In genomic region chr18:44580159-44580558, GRCh38 we compare ENCODE assay signal across 16 cellular contexts.
DNase-seq lines count a peak whose midpoint lies in the region; ATAC-seq and TF ChIP-seq lines count a peak whose summit lies in the region.
"Had no signal": no experiment of that assay in that cellular context is flagged by ENCODE, and none has a peak within 500 bp of the region (broad histone marks: within the 10 kb centered on the region; RNA-seq: fewer than 3 reads in every experiment).

No MANE protein-coding gene starts in this region.

- no peak for DNase-seq in activated naive CD8-positive, alpha-beta T cell treated with anti-CD3 and anti-CD28 coated beads, Interleukin-2, amount 50 U/mL, for 24 hours
- DNase-seq in activated naive CD8-positive, alpha-beta T cell treated with anti-CD3 and anti-CD28 coated beads for 36 hours: no peak
- DNase-seq in smooth muscle cell (lab: John Stamatoyannopoulos, UW; ENCODE audit: unreplicated experiment): no peak
- no peak for DNase-seq in mucosa of descending colon
- DNase-seq in RPMI8226: no peak
- DNase-seq in CD8-positive, alpha-beta T cell: no peak
- DNase-seq: ACHN; C1 segment of cervical spinal cord; CD4-positive, alpha-beta T cell; DND-41; GOT3; H9 had no signal

- TF ChIP-seq CTCF in gastroesophageal sphincter (IDR thresholded peaks at IDR 0.05): no peak
- no peak for TF ChIP-seq CTCF in smooth muscle cell (IDR thresholded peaks at IDR 0.05; ENCODE audit: borderline replicate concordance, insufficient read depth, poor library complexity, severe bottlenecking)
- no peak for TF ChIP-seq CTCF in mucosa of descending colon (IDR thresholded peaks at IDR 0.05)
- no peak for TF ChIP-seq CTCF in CD8-positive, alpha-beta T cell (IDR thresholded peaks at IDR 0.05)

- H3K27ac ChIP-seq in gastroesophageal sphincter (peak overlapping the region in 3 of 4 donors; percentile 18 to 46 (median 33)), smooth muscle cell (ENCODE audit: low read depth) (peak overlapping the region; percentile 66)
- H3K27ac ChIP-seq in CD8-positive, alpha-beta T cell (ENCODE audit: low read depth, low read length): no peak overlapping the region
- H3K27ac ChIP-seq: 22Rv1 had no signal

- H3K27me3 ChIP-seq in gastroesophageal sphincter (no peaks in the 10 kb centered on the region), smooth muscle cell (ENCODE audit: low read depth) (no peaks in the 10 kb centered on the region)
- no peaks in the 10 kb centered on the region for H3K27me3 ChIP-seq in CD8-positive, alpha-beta T cell (ENCODE audit: insufficient read depth, low read length)

- no peaks in the 10 kb centered on the region for H3K36me3 Mint-ChIP-seq in activated naive CD8-positive, alpha-beta T cell treated with anti-CD3 and anti-CD28 coated beads, Interleukin-2, amount 50 U/mL, for 24 hours (ENCODE audit: low read depth)
- no peaks in the 10 kb centered on the region for H3K36me3 Mint-ChIP-seq in activated naive CD8-positive, alpha-beta T cell treated with anti-CD3 and anti-CD28 coated beads for 36 hours
- H3K36me3 Mint-ChIP-seq in CD8-positive, alpha-beta T cell: no peaks in the 10 kb centered on the region

- POLR2A ChIA-PET in CD8-positive, alpha-beta T cell (lab: Charles Lee): no interaction called here

- ATAC-seq in activated naive CD8-positive, alpha-beta T cell treated with anti-CD3 and anti-CD28 coated beads, Interleukin-2, amount 50 U/mL, for 24 hours: no peak
- ATAC-seq in gastroesophageal sphincter (no peak), mucosa of descending colon (no peak), HG03175 (IDR thresholded peaks at IDR 0.05; ENCODE audit: unreplicated experiment) (no peak)
- ATAC-seq in CD8-positive, alpha-beta T cell: no peak

- H3K9ac ChIP-seq in smooth muscle cell (ENCODE audit: low read depth): no peak overlapping the region

- no peaks in the 10 kb centered on the region for H3K79me2 ChIP-seq in smooth muscle cell (ENCODE audit: low read depth)

- peaks cover 1% of the 10 kb centered on the region for H3K4me1 Mint-ChIP-seq in activated naive CD8-positive, alpha-beta T cell treated with anti-CD3 and anti-CD28 coated beads, Interleukin-2, amount 50 U/mL, for 24 hours
- peaks cover 3% of the 10 kb centered on the region for H3K4me1 Mint-ChIP-seq in activated naive CD8-positive, alpha-beta T cell treated with anti-CD3 and anti-CD28 coated beads for 36 hours
- H3K4me1 Mint-ChIP-seq in CD8-positive, alpha-beta T cell (ENCODE audit: low read depth): peaks cover 11% of the 10 kb centered on the region

- H3K9me3 ChIP-seq in gastroesophageal sphincter (no peaks in the 10 kb centered on the region), smooth muscle cell (replicated peaks; ENCODE audit: low read depth) (no peaks in the 10 kb centered on the region), mucosa of descending colon (no peaks in the 10 kb centered on the region)
- no peaks in the 10 kb centered on the region for H3K9me3 ChIP-seq in CD8-positive, alpha-beta T cell (ENCODE audit: low read length)

- no peak overlapping the region for H2AFZ ChIP-seq in smooth muscle cell (ENCODE audit: low read depth)

- H3K27ac Mint-ChIP-seq in activated naive CD8-positive, alpha-beta T cell treated with anti-CD3 and anti-CD28 coated beads, Interleukin-2, amount 50 U/mL, for 24 hours: no peak overlapping the region
- no peak overlapping the region for H3K27ac Mint-ChIP-seq in activated naive CD8-positive, alpha-beta T cell treated with anti-CD3 and anti-CD28 coated beads for 36 hours
- H3K27ac Mint-ChIP-seq in CD8-positive, alpha-beta T cell: no peak overlapping the region
- H3K27ac Mint-ChIP-seq: B cell; CD4-positive, alpha-beta T cell; H9 had no signal

- H3K4me1 ChIP-seq in gastroesophageal sphincter (peaks cover 0 to 17% (median 0%) of the 10 kb centered on the region in 3 donors), smooth muscle cell (ENCODE audit: low read depth) (peaks cover 4% of the 10 kb centered on the region), mucosa of descending colon (ENCODE audit: low read depth) (no peaks in the 10 kb centered on the region)
- no peaks in the 10 kb centered on the region for H3K4me1 ChIP-seq in CD8-positive, alpha-beta T cell (ENCODE audit: insufficient read depth, low read length)

- peak overlapping the region; percentile 20 for H3K4me3 Mint-ChIP-seq in activated naive CD8-positive, alpha-beta T cell treated with anti-CD3 and anti-CD28 coated beads, Interleukin-2, amount 50 U/mL, for 24 hours
- no peak overlapping the region for H3K4me3 Mint-ChIP-seq in activated naive CD8-positive, alpha-beta T cell treated with anti-CD3 and anti-CD28 coated beads for 36 hours
- no peak overlapping the region for H3K4me3 Mint-ChIP-seq in CD8-positive, alpha-beta T cell
- H3K4me3 Mint-ChIP-seq: B cell; CD4-positive, alpha-beta T cell; H9 had no signal

- WGBS in gastroesophageal sphincter (ENCODE audit: low coverage in 1 of 2), 2 donors: 17 to 27% methylated on average over 1 to 2 of the region's 2 CpGs
- WGBS in smooth muscle cell (ENCODE audit: low lambda C conversion rate): 97% methylated on average over 2 of the region's 2 CpGs

- H3K4me2 ChIP-seq in smooth muscle cell: no peak overlapping the region

- TF ChIP-seq EP300 in gastroesophageal sphincter (IDR thresholded peaks at IDR 0.05): no peak

- peaks cover 15% of the 10 kb centered on the region for H3F3A ChIP-seq in smooth muscle cell (ENCODE audit: low read depth)

- H3K9me3 Mint-ChIP-seq in activated naive CD8-positive, alpha-beta T cell treated with anti-CD3 and anti-CD28 coated beads, Interleukin-2, amount 50 U/mL, for 24 hours: no peaks in the 10 kb centered on the region
- H3K9me3 Mint-ChIP-seq in activated naive CD8-positive, alpha-beta T cell treated with anti-CD3 and anti-CD28 coated beads for 36 hours: no peaks in the 10 kb centered on the region
- H3K9me3 Mint-ChIP-seq in CD8-positive, alpha-beta T cell: no peaks in the 10 kb centered on the region
- H3K9me3 Mint-ChIP-seq: CD4-positive, alpha-beta T cell; H9 had no signal

- TF ChIP-seq POLR2A in gastroesophageal sphincter (IDR thresholded peaks at IDR 0.05): no peak

- intact Hi-C loops in mucosa of descending colon (cut with DNase I, micrococcal nuclease): no loop called here
- intact Hi-C loops in CD8-positive, alpha-beta T cell (cut with DNase I, micrococcal nuclease): no loop called here

- H3K36me3 ChIP-seq in gastroesophageal sphincter (no peaks in the 10 kb centered on the region), smooth muscle cell (ENCODE audit: low read depth) (no peaks in the 10 kb centered on the region), mucosa of descending colon (ENCODE audit: low read depth) (no peaks in the 10 kb centered on the region)
- H3K36me3 ChIP-seq in CD8-positive, alpha-beta T cell (ENCODE audit: insufficient read depth, low read length): no peaks in the 10 kb centered on the region

- H3K4me3 ChIP-seq in gastroesophageal sphincter: no peak overlapping the region
- no peak overlapping the region for H3K4me3 ChIP-seq in smooth muscle cell
- no peak overlapping the region for H3K4me3 ChIP-seq in mucosa of descending colon
- H3K4me3 ChIP-seq in CD8-positive, alpha-beta T cell (ENCODE audit: low read depth, low read length): no peak overlapping the region

- CTCF ChIA-PET in CD8-positive, alpha-beta T cell (lab: Charles Lee): no interaction called here

- no peaks in the 10 kb centered on the region for H4K20me1 ChIP-seq in smooth muscle cell (ENCODE audit: low read depth)

- peaks cover 6% of the 10 kb centered on the region for H3K27me3 Mint-ChIP-seq in activated naive CD8-positive, alpha-beta T cell treated with anti-CD3 and anti-CD28 coated beads, Interleukin-2, amount 50 U/mL, for 24 hours
- no peaks in the 10 kb centered on the region for H3K27me3 Mint-ChIP-seq in activated naive CD8-positive, alpha-beta T cell treated with anti-CD3 and anti-CD28 coated beads for 36 hours
- no peaks in the 10 kb centered on the region for H3K27me3 Mint-ChIP-seq in CD8-positive, alpha-beta T cell (ENCODE audit: low read depth)
- H3K27me3 Mint-ChIP-seq: B cell; CD4-positive, alpha-beta T cell had no signal
